Comparison of ENCODE assay signal across 16 cellular contexts in genomic region chr6:107744927-107745326, GRCh38.
DNase-seq lines count a peak whose midpoint lies in the region; TF ChIP-seq lines count a peak whose summit lies in the region.
"Had no signal": no experiment of that assay in that cellular context is flagged by ENCODE, and none has a peak within 500 bp of the region (broad histone marks: within the 10 kb centered on the region; RNA-seq: fewer than 3 reads in every experiment).

No MANE protein-coding gene starts in this region.

- peak overlapping the region; percentile 0; the same call in 1 of the 2 replicates for H3K4me2 ChIP-seq in OCI-LY1 (ENCODE audit: low read length)
- no peak overlapping the region for H3K4me2 ChIP-seq in mesendoderm (ENCODE audit: low read length)
- H3K4me2 ChIP-seq in neural progenitor cell: no peak overlapping the region
- H3K4me2 ChIP-seq: BLaER1 treated with 17β-estradiol and CSF1 and Interleukin-3, amounts not matched to agents 10 nM and 100 nM had no signal

- H3K9ac ChIP-seq in OCI-LY1 (ENCODE audit: low read length) (no peak overlapping the region), mesendoderm (ENCODE audit: low read length) (no peak overlapping the region), neural progenitor cell (no peak overlapping the region)
- H3K9ac ChIP-seq: BLaER1 treated with 17β-estradiol and CSF1 and Interleukin-3, amounts not matched to agents 10 nM and 100 nM had no signal

- TF ChIP-seq CTCF in OCI-LY1 (IDR thresholded peaks at IDR 0.05; ENCODE audit: low read length) (no peak), neural progenitor cell (IDR thresholded peaks at IDR 0.05) (no peak)

- no peak overlapping the region for H3K18ac ChIP-seq in mesendoderm (ENCODE audit: low read length)

- no peak overlapping the region for H3K56ac ChIP-seq in mesendoderm (ENCODE audit: low read length)

- H3K9me2 ChIP-seq in OCI-LY1 (ENCODE audit: low read depth, low read length): no peaks in the 10 kb centered on the region

- H2BK5ac ChIP-seq in mesendoderm (ENCODE audit: low read length): no peak overlapping the region

- no peak overlapping the region for H2BK15ac ChIP-seq in mesendoderm (replicated peaks; ENCODE audit: low read depth)

- H2BK120ac ChIP-seq in mesendoderm (ENCODE audit: low read depth, low read length): no peak overlapping the region

- H3K4me1 Mint-ChIP-seq in CD4-positive, alpha-beta memory T cell: peaks cover 54 to 71% (median 58%) of the 10 kb centered on the region in 4 donors
- H3K4me1 Mint-ChIP-seq in neural progenitor cell: no peaks in the 10 kb centered on the region

- H3F3A ChIP-seq in OCI-LY1 (ENCODE audit: insufficient read depth, low read length): no peaks in the 10 kb centered on the region
- H3F3A ChIP-seq in neural progenitor cell (ENCODE audit: low read depth): no peaks in the 10 kb centered on the region

- no peak overlapping the region for H3K4me3 ChIP-seq in CD4-positive, alpha-beta memory T cell (ENCODE audit: low read length in 2 of 2)
- H3K4me3 ChIP-seq in OCI-LY1 (ENCODE audit: low read depth, low read length, poor library complexity, severe bottlenecking): no peak overlapping the region
- H3K4me3 ChIP-seq in mesendoderm (ENCODE audit: low read length): no peak overlapping the region
- H3K4me3 ChIP-seq in neural progenitor cell: no peak overlapping the region
- no peak overlapping the region for H3K4me3 ChIP-seq in HAP-1
- H3K4me3 ChIP-seq: BLaER1 treated with 17β-estradiol and CSF1 and Interleukin-3, amounts not matched to agents 10 nM and 100 nM had no signal

- H3K36me3 Mint-ChIP-seq in CD4-positive, alpha-beta memory T cell: peaks cover 78 to 81% of the 10 kb centered on the region in 2 donors
- no peaks in the 10 kb centered on the region for H3K36me3 Mint-ChIP-seq in neural progenitor cell

- DNase-seq in CD4-positive, alpha-beta memory T cell: no peak
- DNase-seq in mesendoderm: no peak
- no peak for DNase-seq in neural progenitor cell (ENCODE audit: low spot score)
- no peak for DNase-seq in HAP-1 (ENCODE audit: low spot score in 2 of 2)
- no peak for DNase-seq in 8988T
- DNase-seq in NCI-H345 treated with DMSO at 0.1 percent for 48 hours (lab: John Stamatoyannopoulos, UW; ENCODE audit: unreplicated experiment): no peak
- no peak for DNase-seq in NCI-H146 treated with DMSO at 0.1 percent for 48 hours (lab: John Stamatoyannopoulos, UW; ENCODE audit: unreplicated experiment)
- DNase-seq: Calu3, DMS79 treated with DMSO at 0.1 percent for 48 hours, GF-D8, GOT3, H7 had no signal

- no peaks in the 10 kb centered on the region for H3K27me3 Mint-ChIP-seq in CD4-positive, alpha-beta memory T cell
- no peaks in the 10 kb centered on the region for H3K27me3 Mint-ChIP-seq in neural progenitor cell (ENCODE audit: insufficient read depth, low read depth)
- H3K27me3 Mint-ChIP-seq: B cell, IgD-negative memory B cell had no signal

- CTCF ChIA-PET in CD4-positive, alpha-beta memory T cell (lab: Charles Lee; ENCODE audit: partially characterized antibody): interaction anchor here (1.0 to 1.5 kb wide), 4 partner anchors 8 to 102 kb away, joined by 4 to 5 read pairs (median 4); no protein-coding TSS in a partner anchor

- H3K27ac Mint-ChIP-seq in CD4-positive, alpha-beta memory T cell: peak overlapping the region in 5 of 7 donors; percentile 2 to 61 (median 30)
- H3K27ac Mint-ChIP-seq in neural progenitor cell: no peak overlapping the region
- H3K27ac Mint-ChIP-seq: B cell, IgD-negative memory B cell had no signal

- H3K79me2 ChIP-seq in OCI-LY1 (ENCODE audit: insufficient read depth, low read length) (no peaks in the 10 kb centered on the region), mesendoderm (ENCODE audit: control insufficient read depth, insufficient read depth, low read length) (no peaks in the 10 kb centered on the region), neural progenitor cell (ENCODE audit: low read depth) (no peaks in the 10 kb centered on the region)

- intact Hi-C loops in CD4-positive, alpha-beta memory T cell (cut with micrococcal nuclease): no loop called here

- in situ Hi-C loops in HAP-1 (cut with MboI; ENCODE audit: low sequenced_read_pairs): no loop called here

- H4K20me1 ChIP-seq in OCI-LY1 (ENCODE audit: insufficient read depth, low read length): no peaks in the 10 kb centered on the region
- no peaks in the 10 kb centered on the region for H4K20me1 ChIP-seq in neural progenitor cell (ENCODE audit: low read depth)
- H4K20me1 ChIP-seq: BLaER1 treated with 17β-estradiol and CSF1 and Interleukin-3, amounts not matched to agents 10 nM and 100 nM had no signal

- H3K23ac ChIP-seq in mesendoderm (ENCODE audit: low read length): peak overlapping the region; percentile 9

- H2AFZ ChIP-seq in OCI-LY1 (ENCODE audit: low read length): no peak overlapping the region
- peak overlapping the region; percentile 17 for H2AFZ ChIP-seq in neural progenitor cell (replicated peaks)

- H4K8ac ChIP-seq in mesendoderm (ENCODE audit: low read depth, low read length): no peak overlapping the region

- no peaks in the 10 kb centered on the region for H3K79me1 ChIP-seq in mesendoderm (ENCODE audit: low read length)

- H4K5ac ChIP-seq in mesendoderm (ENCODE audit: low read length): no peak overlapping the region

- no peak overlapping the region for H2AK5ac ChIP-seq in mesendoderm (ENCODE audit: low read length)

- POLR2A ChIA-PET in CD4-positive, alpha-beta memory T cell (lab: Charles Lee; ENCODE audit: partially characterized antibody): interaction anchor here (1.1 kb wide), 1 partner anchor 11 kb away, joined by 3 read pairs; no protein-coding TSS in a partner anchor

- no CpG with 5 or more reads among the region's 12 CpGs for WGBS in mesendoderm (ENCODE audit: extremely low coverage, insufficient coverage, low lambda C conversion rate)

- H3K4me1 ChIP-seq in CD4-positive, alpha-beta memory T cell (ENCODE audit: insufficient read depth, low read length): peaks cover 35% of the 10 kb centered on the region
- peaks cover 26% of the 10 kb centered on the region for H3K4me1 ChIP-seq in OCI-LY1 (ENCODE audit: insufficient read depth, low read length, severe bottlenecking)
- H3K4me1 ChIP-seq in mesendoderm (ENCODE audit: control insufficient read depth, low read depth, low read length): no peaks in the 10 kb centered on the region
- no peaks in the 10 kb centered on the region for H3K4me1 ChIP-seq in neural progenitor cell
- H3K4me1 ChIP-seq in HAP-1: no peaks in the 10 kb centered on the region; the same call in 1 of the 2 replicates

- no peaks in the 10 kb centered on the region for H3K27me3 ChIP-seq in CD4-positive, alpha-beta memory T cell (ENCODE audit: insufficient read depth, low read length)
- no peaks in the 10 kb centered on the region; the same call in 1 of the 2 replicates for H3K27me3 ChIP-seq in OCI-LY1 (ENCODE audit: insufficient read depth, low read length)
- H3K27me3 ChIP-seq in mesendoderm (ENCODE audit: insufficient read depth, low read length, poor library complexity): no peaks in the 10 kb centered on the region
- no peaks in the 10 kb centered on the region for H3K27me3 ChIP-seq in neural progenitor cell
- peaks cover 7% of the 10 kb centered on the region; the same call in 1 of the 2 replicates for H3K27me3 ChIP-seq in HAP-1 (ENCODE audit: low read depth)
- H3K27me3 ChIP-seq: BLaER1 treated with 17β-estradiol and CSF1 and Interleukin-3, amounts not matched to agents 10 nM and 100 nM had no signal

- H3K9me3 ChIP-seq in CD4-positive, alpha-beta memory T cell (ENCODE audit: control insufficient read depth in 1 of 2, low read length in 2 of 2): no peaks in the 10 kb centered on the region
- H3K9me3 ChIP-seq in OCI-LY1 (ENCODE audit: low read length): no peaks in the 10 kb centered on the region
- no peaks in the 10 kb centered on the region for H3K9me3 ChIP-seq in neural progenitor cell (ENCODE audit: low read depth)
- H3K9me3 ChIP-seq in HAP-1: no peaks in the 10 kb centered on the region

- peaks cover 18% of the 10 kb centered on the region for H3K36me3 ChIP-seq in CD4-positive, alpha-beta memory T cell (ENCODE audit: insufficient read depth, low read length)
- no peaks in the 10 kb centered on the region for H3K36me3 ChIP-seq in OCI-LY1 (ENCODE audit: insufficient read depth, low read length)
- no peaks in the 10 kb centered on the region for H3K36me3 ChIP-seq in mesendoderm (ENCODE audit: control insufficient read depth, insufficient read depth, low read length)
- no peaks in the 10 kb centered on the region for H3K36me3 ChIP-seq in neural progenitor cell
- H3K36me3 ChIP-seq in HAP-1 (replicated peaks): no peaks in the 10 kb centered on the region
- H3K36me3 ChIP-seq: BLaER1 treated with 17β-estradiol and CSF1 and Interleukin-3, amounts not matched to agents 10 nM and 100 nM had no signal

- H3K27ac ChIP-seq in CD4-positive, alpha-beta memory T cell (ENCODE audit: low read depth, low read length): no peak overlapping the region
- H3K27ac ChIP-seq in OCI-LY1 (ENCODE audit: low read depth, low read length, poor library complexity, severe bottlenecking) (no peak overlapping the region), mesendoderm (ENCODE audit: low read depth, low read length) (no peak overlapping the region), neural progenitor cell (no peak overlapping the region)
- H3K27ac ChIP-seq: BLaER1 treated with 17β-estradiol and CSF1 and Interleukin-3, amounts not matched to agents 10 nM and 100 nM had no signal

- H3K9me3 Mint-ChIP-seq in CD4-positive, alpha-beta memory T cell: peaks cover 0 to 5% (median 0%) of the 10 kb centered on the region in 8 donors
- H3K9me3 Mint-ChIP-seq in neural progenitor cell: no peaks in the 10 kb centered on the region
- H3K9me3 Mint-ChIP-seq: IgD-negative memory B cell had no signal

- no peak overlapping the region for H3K4ac ChIP-seq in mesendoderm (ENCODE audit: low read depth, low read length)

- H3K4me3 Mint-ChIP-seq in CD4-positive, alpha-beta memory T cell: no peak overlapping the region
- H3K4me3 Mint-ChIP-seq in neural progenitor cell: no peak overlapping the region
- H3K4me3 Mint-ChIP-seq: B cell, IgD-negative memory B cell had no signal
